8 cellular contexts compared by ENCODE assay signal in the genomic region with DNA sequence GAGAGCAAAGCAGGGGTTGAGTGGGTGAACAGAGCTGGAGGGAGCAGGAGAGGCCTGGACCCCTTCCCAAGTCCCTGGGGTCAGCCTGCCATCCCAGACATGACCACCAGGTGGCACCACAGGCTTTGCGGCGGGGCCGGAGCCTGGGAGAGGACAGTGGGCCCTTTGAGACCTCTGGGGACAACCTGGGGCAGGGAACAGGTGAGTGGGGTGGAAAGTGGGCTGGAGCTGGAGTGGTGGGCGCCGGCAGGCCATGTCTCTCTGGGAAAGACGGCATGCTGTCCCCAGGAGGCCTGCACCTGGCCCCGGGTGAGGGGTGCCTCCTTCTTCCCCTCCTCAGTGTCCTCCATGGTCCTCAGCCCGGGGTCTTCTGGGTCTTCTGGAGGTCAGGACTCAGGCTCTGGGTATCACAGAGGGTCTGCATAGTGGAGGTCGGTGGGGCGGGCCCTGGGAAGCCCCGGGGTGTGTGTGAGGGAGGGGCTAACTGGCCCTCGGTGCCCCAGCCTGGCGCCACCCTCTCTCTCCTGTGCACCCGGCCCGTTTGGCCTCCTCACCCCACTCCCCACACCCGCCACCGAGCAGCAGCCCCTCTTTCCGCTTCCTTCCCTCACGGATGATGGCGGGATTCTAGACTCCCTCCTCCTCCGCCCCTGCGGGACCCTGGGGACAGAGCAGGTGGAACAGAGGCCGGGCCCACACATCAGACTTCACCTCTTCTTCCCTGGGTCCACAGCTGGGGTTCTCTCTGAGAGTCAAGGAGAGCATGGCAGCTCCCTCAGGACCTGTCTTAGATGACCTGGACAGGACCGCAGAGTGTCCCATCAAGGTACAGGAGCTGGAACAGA. TPM values are rescaled to one million over a fixed set of nuclear protein-coding genes. Genes with fewer than 3 reads are reported as not detected.
DNase-seq lines count a peak whose midpoint lies in the region; ATAC-seq and TF ChIP-seq lines count a peak whose summit lies in the region.

No MANE protein-coding gene starts in this region.

- peaks cover 3% of the 10 kb centered on the region for H3K27me3 ChIP-seq in HL-60 (ENCODE audit: insufficient read depth, poor library complexity, severe bottlenecking)
- H3K27me3 ChIP-seq in adrenal gland, result peaks cover 6% of the 10 kb centered on the region

- DNase-seq in DMS153 (lab: John Stamatoyannopoulos, UW) (peak; percentile 29), HL-60 (ENCODE audit: low read depth in 1 of 2, low spot score in 1 of 2) (peak in 1 of 2 experiments; percentile 35), SW480 (ENCODE audit: low spot score) (peak; percentile 33), adrenal gland (peak; percentile 33 to 77 (median 58)), hypothalamus (lab: John Stamatoyannopoulos, UW) (peak in 41 of 51 donors; percentile 10 to 75 (median 35)), NCI-H187 (lab: John Stamatoyannopoulos, UW) (no peak)
- DNase-seq in stimulated activated CD4-positive, alpha-beta T cell treated with anti-CD3 and anti-CD28 coated beads, Interleukin-12 subunit alpha, Interleukin-12 subunit beta, amount 100 ng/mL, for 24 hours (ENCODE audit: low read depth in 2 of 2), result peak; percentile 28 to 71

- TF ChIP-seq POLR2A in adrenal gland (IDR thresholded peaks at IDR 0.05), result no peak

- no peak for ATAC-seq in HG02759 (IDR thresholded peaks at IDR 0.05; ENCODE audit: unreplicated experiment)

- TF ChIP-seq CTCF in HL-60 (IDR thresholded peaks at IDR 0.05; ENCODE audit: insufficient read depth, low read length) (peak; percentile 88), adrenal gland (IDR thresholded peaks at IDR 0.05) (peak; percentile 90 to 98 (median 96))

- no peak overlapping the region for H3K4me3 ChIP-seq in HL-60 (replicated peaks; ENCODE audit: insufficient read depth, low read length)
- H3K4me3 ChIP-seq in adrenal gland, result no peak overlapping the region

- 42 to 56% (median 47%) methylated on average over 12 to 24 of the region's 24 CpGs for WGBS in adrenal gland, 4 donors

- intact Hi-C loops in adrenal gland (cut with DNase I), result loop anchor here (2.0 to 5.0 kb wide), 3 partner anchors 102 to 152 kb away; no protein-coding TSS in a partner anchor

- H3K4me1 ChIP-seq in adrenal gland (replicated peaks in 1 of 2), result no peaks in the 10 kb centered on the region

- H3K36me3 ChIP-seq in adrenal gland (replicated peaks in 1 of 2), result no peaks in the 10 kb centered on the region

- H3K9me3 ChIP-seq in adrenal gland (replicated peaks in 1 of 3), result no peaks in the 10 kb centered on the region

- H3K27ac ChIP-seq in HL-60 (replicated peaks), result no peak overlapping the region
- no peak overlapping the region for H3K27ac ChIP-seq in adrenal gland

RNA-seq across cellular contexts. Expression of a gene that starts 28.5 kb away (rescaled TPM):
- total RNA-seq in adrenal gland, result under 1 TPM in 6 of 8 donors, not detected in 2; 0.14 to 0.42 (median 0.27) TPM
- under 1 TPM; 0.08 to 0.98 (median 0.11) TPM for polyA plus RNA-seq in adrenal gland

Comparison
In these comparisons a context has a peak if more than half of its experiments do, and no peak if none do; other contexts are left out.
1. DNase-seq: peak in DMS153 (single experiment), SW480 (single experiment), adrenal gland (7 of 7), hypothalamus (41 of 51) and stimulated activated CD4-positive, alpha-beta T cell treated with anti-CD3 and anti-CD28 coated beads, Interleukin-12 subunit alpha, Interleukin-12 subunit beta, amount 100 ng/mL, for 24 hours (2 of 2); none in NCI-H187 (0 of 2).